ENCODE assay signal across 23 cellular contexts in genomic region chr12:123858176-123858575, GRCh38.
"Had no signal": no experiment of that assay in that cellular context is flagged by ENCODE, and none has a peak within 500 bp of the region (broad histone marks: within the 10 kb centered on the region; RNA-seq: fewer than 3 reads in every experiment).

No MANE protein-coding gene starts in this region.

- H3K27ac Mint-ChIP-seq: dendritic cell treated with granulocyte-macrophage colony-stimulating factor and Interleukin-4, amounts not matched to agents 40 ng/mL and 50 ng/mL, for 4 days; effector memory CD8-positive, alpha-beta T cell; endodermal cell had no signal

- DNase-seq: colonic mucosa; cortex of kidney; dermis blood vessel endothelial cell; dorsolateral prefrontal cortex; effector CD4-positive, alpha-beta T cell; effector CD8-positive, alpha-beta T cell; effector memory CD4-positive, alpha-beta T cell; effector memory CD8-positive, alpha-beta T cell; endodermal cell; erythroblast; esophagus squamous epithelium; foreskin fibroblast; foreskin keratinocyte; foreskin melanocyte; gastrocnemius medialis; glutamatergic neuron; head of caudate nucleus; heart right ventricle had no signal

- H3K4me3 Mint-ChIP-seq: dendritic cell treated with granulocyte-macrophage colony-stimulating factor and Interleukin-4, amounts not matched to agents 40 ng/mL and 50 ng/mL, for 4 days; effector memory CD8-positive, alpha-beta T cell; endodermal cell had no signal

- H3K9me3 ChIP-seq: colonic mucosa, esophagus muscularis mucosa, esophagus squamous epithelium, gastrocnemius medialis, gastroesophageal sphincter, heart left ventricle, heart right ventricle had no signal

- H3K9me3 Mint-ChIP-seq: dendritic cell treated with granulocyte-macrophage colony-stimulating factor and Interleukin-4, amounts not matched to agents 40 ng/mL and 50 ng/mL, for 4 days; effector memory CD8-positive, alpha-beta T cell; endodermal cell had no signal

- H3K4me1 Mint-ChIP-seq: endodermal cell had no signal

- ATAC-seq: effector memory CD8-positive, alpha-beta T cell; esophagus mucosa; foreskin keratinocyte; gastrocnemius medialis; gastroesophageal sphincter; heart left ventricle; heart right ventricle had no signal

- H3K27me3 Mint-ChIP-seq: dendritic cell treated with granulocyte-macrophage colony-stimulating factor and Interleukin-4, amounts not matched to agents 40 ng/mL and 50 ng/mL, for 4 days had no signal
